In the genomic region with DNA sequence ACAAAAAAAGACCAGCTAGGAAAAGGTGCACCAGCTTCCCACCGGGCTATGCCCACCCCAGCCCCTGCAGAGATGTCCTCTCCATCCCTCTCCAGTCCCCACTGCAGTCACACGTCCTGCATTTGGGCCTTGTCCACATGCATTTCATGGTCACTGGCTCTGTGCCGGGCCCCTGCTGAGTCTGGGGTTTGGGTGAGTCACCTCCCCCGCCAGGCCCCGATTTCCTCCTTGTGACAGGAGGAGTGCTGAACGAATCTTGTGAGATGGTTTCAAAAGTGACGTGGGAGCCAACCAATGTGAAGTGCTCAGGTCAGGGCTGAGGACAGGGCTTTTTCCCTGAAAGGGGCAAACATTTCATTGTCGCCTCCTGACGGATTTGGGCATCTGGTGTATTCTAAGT, we compare ENCODE assay signal across 15 cellular contexts. TPM values are rescaled to one million over a fixed set of nuclear protein-coding genes. Genes with fewer than 3 reads are reported as not detected.
A peak's percentile ranks its signal among the peaks of the same experiment; 100 is the strongest.
DNase-seq lines count a peak whose midpoint lies in the region; ATAC-seq and TF ChIP-seq lines count a peak whose summit lies in the region.
"Had no signal": no experiment of that assay in that cellular context is flagged by ENCODE, and none has a peak within 500 bp of the region (broad histone marks: within the 10 kb centered on the region; RNA-seq: fewer than 3 reads in every experiment).

No MANE protein-coding gene starts in this region.

- peaks cover 10% of the 10 kb centered on the region for H3K4me1 Mint-ChIP-seq in HFFc6 (ENCODE audit: low read depth)
- H3K4me1 Mint-ChIP-seq in Caco-2 (ENCODE audit: low read depth, unreplicated experiment): no peaks in the 10 kb centered on the region

- ATAC-seq in GM21515 (IDR thresholded peaks at IDR 0.05; ENCODE audit: unreplicated experiment): no peak
- ATAC-seq: right cardiac atrium had no signal

- DNase-seq in HFFc6 (peak; percentile 42), UCSD-AML1 (lab: John Stamatoyannopoulos, UW; ENCODE audit: unreplicated experiment) (peak; percentile 74), iris pigment epithelial cell (ENCODE audit: low read depth) (peak; percentile 90), Caco-2 (no peak), COLO668 (lab: John Stamatoyannopoulos, UW; ENCODE audit: unreplicated experiment) (no peak), NCI-H146 (lab: John Stamatoyannopoulos, UW) (no peak)
- DNase-seq: activated T-cell treated with anti-CD3 and anti-CD28 coated beads, Interleukin-2, amount 50 U/mL, for 24 hours; NCI-H1092 treated with DMSO at 0.1 percent for 48 hours; SHP77 treated with DMSO at 0.1 percent for 48 hours had no signal

- H3K9me3 ChIP-seq in BLaER1 (no peaks in the 10 kb centered on the region), Caco-2 (no peaks in the 10 kb centered on the region)

- TF ChIP-seq CTCF in HFFc6 (IDR thresholded peaks at IDR 0.05) (no peak), Caco-2 (IDR thresholded peaks at IDR 0.05; ENCODE audit: insufficient read depth in 1 of 2, low read depth in 1 of 2, low read length in 1 of 2, severe bottlenecking in 1 of 2, unreplicated experiment in 1 of 2) (no peak)

- H3K4me3 ChIP-seq in BLaER1: no peak overlapping the region
- H3K4me3 ChIP-seq in Caco-2 (ENCODE audit: low read depth, low read length): no peak overlapping the region

- H3K4me1 ChIP-seq in BLaER1 (peaks cover 89% of the 10 kb centered on the region), Caco-2 (no peaks in the 10 kb centered on the region)

- peak overlapping the region; percentile 82 for H3K4me2 ChIP-seq in BLaER1

- H3K9me3 Mint-ChIP-seq in HFFc6 (no peaks in the 10 kb centered on the region), Caco-2 (ENCODE audit: unreplicated experiment) (no peaks in the 10 kb centered on the region)
- H3K9me3 Mint-ChIP-seq: activated T-cell treated with anti-CD3 and anti-CD28 coated beads, Interleukin-2, amount 50 U/mL, for 24 hours; brain had no signal

- H3K4me3 Mint-ChIP-seq in HFFc6 (no peak overlapping the region), Caco-2 (ENCODE audit: unreplicated experiment) (no peak overlapping the region)
- H3K4me3 Mint-ChIP-seq: activated T-cell treated with anti-CD3 and anti-CD28 coated beads, Interleukin-2, amount 50 U/mL, for 24 hours; brain had no signal

- H3K36me3 ChIP-seq in BLaER1 (no peaks in the 10 kb centered on the region), Caco-2 (ENCODE audit: control insufficient read depth, insufficient read depth, low read length) (no peaks in the 10 kb centered on the region)

- POLR2A ChIA-PET in Caco-2 (lab: Charles Lee): no interaction called here

- H3K27me3 ChIP-seq in BLaER1 (0 out of 2 replicates have a peak, but pooled peaks cover 4% of the 10 kb centered on the region), Caco-2 (replicated peaks; ENCODE audit: control insufficient read depth, insufficient read depth, low read length) (no peaks in the 10 kb centered on the region)

- no peak overlapping the region for H3K27ac ChIP-seq in BLaER1

- intact Hi-C loops in Caco-2 (cut with micrococcal nuclease; ENCODE audit: unreplicated experiment): loop anchor here (10.0 kb wide), 1 partner anchor 315 kb away; no protein-coding TSS in a partner anchor

- no TSS peak for BruUV-seq in Caco-2 (replicated peaks; lab: Mats Ljungman, UMichigan)

- peaks cover 44% of the 10 kb centered on the region for H3K27me3 Mint-ChIP-seq in HFFc6 (ENCODE audit: insufficient read depth)
- H3K27me3 Mint-ChIP-seq in Caco-2 (ENCODE audit: insufficient read depth, unreplicated experiment): no peaks in the 10 kb centered on the region

- H3K27ac Mint-ChIP-seq in HFFc6 (no peak overlapping the region), Caco-2 (ENCODE audit: unreplicated experiment) (no peak overlapping the region)
- H3K27ac Mint-ChIP-seq: activated T-cell treated with anti-CD3 and anti-CD28 coated beads, Interleukin-2, amount 50 U/mL, for 24 hours; brain had no signal

- CTCF ChIA-PET in Caco-2 (lab: Charles Lee): no interaction called here

- H3K9ac ChIP-seq in BLaER1: no peak overlapping the region

- H3K36me3 Mint-ChIP-seq in HFFc6 (ENCODE audit: low read depth): no peaks in the 10 kb centered on the region
- no peaks in the 10 kb centered on the region for H3K36me3 Mint-ChIP-seq in Caco-2 (ENCODE audit: insufficient read depth, unreplicated experiment)
- H3K36me3 Mint-ChIP-seq: brain had no signal

- no peaks in the 10 kb centered on the region for H4K20me1 ChIP-seq in BLaER1

RNA-seq across cellular contexts. Expression of a gene that starts 7.1 kb away (rescaled TPM):
- 1 to 10 TPM; 1.9 to 3.5 (median 2.5) TPM for total RNA-seq in HFFc6 (2021; fragmentation: NEBNext Ultra II Directional; extraction: Animal tissue kit (Norgen Biotek cat#: 25700))
- total RNA-seq in Caco-2 (2022): 5.2 and 7.7 TPM in 2 replicates
- total RNA-seq: endothelial cell of umbilical vein, mononuclear cell had no signal

RNA-seq across cellular contexts. Expression of a gene that starts 19.5 kb away (rescaled TPM):
- under 1 TPM in 4 of 6 experiments, not detected in 2; 0.05 to 0.14 (median 0.09) TPM for total RNA-seq in HFFc6 (2021; fragmentation: NEBNext Ultra II Directional; extraction: Animal tissue kit (Norgen Biotek cat#: 25700))
- 0.68 and 0.79 TPM in 2 replicates for total RNA-seq in Caco-2 (2022)
- total RNA-seq: endothelial cell of umbilical vein, mononuclear cell had no signal

Comparison
In these comparisons a context has a peak if more than half of its experiments do, and no peak if none do; other contexts are left out.
1. DNase-seq: peak in HFFc6 (single experiment), UCSD-AML1 (single experiment) and iris pigment epithelial cell (single experiment); none in Caco-2 (0 of 2), COLO668 (single experiment) and NCI-H146 (single experiment).